Comparison of ENCODE assay signal across 1 cellular context in the genomic region with DNA sequence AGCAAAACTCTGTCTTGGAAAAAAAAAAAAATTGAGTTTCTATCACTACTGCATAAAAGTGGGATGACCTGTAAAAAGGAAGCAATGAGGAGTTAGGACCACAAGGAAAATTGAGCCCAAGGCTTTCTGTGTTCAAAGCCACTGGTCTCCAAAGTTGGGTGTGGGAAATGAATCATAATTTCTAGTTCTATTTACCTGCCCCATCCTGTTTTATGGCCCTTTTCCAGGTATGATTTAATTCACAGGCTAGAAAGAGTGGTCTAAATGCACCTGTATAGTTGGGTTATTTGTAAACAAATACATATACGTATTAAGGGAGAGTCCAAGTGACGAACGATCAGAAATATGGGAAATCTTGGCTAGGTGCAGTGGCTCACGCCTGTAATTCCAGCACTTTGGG.
TF ChIP-seq lines count a peak whose summit lies in the region.

No MANE protein-coding gene starts in this region.

TF ChIP-seq in GM23338, 12 proteins besides CTCF, POLR2A, EP300 and RAD21:
- TF ChIP-seq ZNF114 (CRISPR knock-in tag; IDR thresholded peaks at IDR 0.05) (no peak), STAT1 (IDR thresholded peaks at IDR 0.05; ENCODE audit: unreplicated experiment) (no peak), ZNF331 (CRISPR knock-in tag; IDR thresholded peaks at IDR 0.05; ENCODE audit: low read depth) (no peak), EZH2 (IDR thresholded peaks at IDR 0.05; ENCODE audit: low read depth, unreplicated experiment) (no peak), CREB1 (CRISPR knock-in tag; IDR thresholded peaks at IDR 0.05; ENCODE audit: low read depth) (no peak), JUNB (IDR thresholded peaks at IDR 0.05; ENCODE audit: unreplicated experiment) (no peak), POLR2AphosphoS5 (IDR thresholded peaks at IDR 0.05; ENCODE audit: low read depth) (no peak), EZH2phosphoT487 (IDR thresholded peaks at IDR 0.05; ENCODE audit: unreplicated experiment) (no peak), NANOG (IDR thresholded peaks at IDR 0.05; ENCODE audit: borderline replicate concordance) (no peak)
- TF ChIP-seq, protein P1, sequence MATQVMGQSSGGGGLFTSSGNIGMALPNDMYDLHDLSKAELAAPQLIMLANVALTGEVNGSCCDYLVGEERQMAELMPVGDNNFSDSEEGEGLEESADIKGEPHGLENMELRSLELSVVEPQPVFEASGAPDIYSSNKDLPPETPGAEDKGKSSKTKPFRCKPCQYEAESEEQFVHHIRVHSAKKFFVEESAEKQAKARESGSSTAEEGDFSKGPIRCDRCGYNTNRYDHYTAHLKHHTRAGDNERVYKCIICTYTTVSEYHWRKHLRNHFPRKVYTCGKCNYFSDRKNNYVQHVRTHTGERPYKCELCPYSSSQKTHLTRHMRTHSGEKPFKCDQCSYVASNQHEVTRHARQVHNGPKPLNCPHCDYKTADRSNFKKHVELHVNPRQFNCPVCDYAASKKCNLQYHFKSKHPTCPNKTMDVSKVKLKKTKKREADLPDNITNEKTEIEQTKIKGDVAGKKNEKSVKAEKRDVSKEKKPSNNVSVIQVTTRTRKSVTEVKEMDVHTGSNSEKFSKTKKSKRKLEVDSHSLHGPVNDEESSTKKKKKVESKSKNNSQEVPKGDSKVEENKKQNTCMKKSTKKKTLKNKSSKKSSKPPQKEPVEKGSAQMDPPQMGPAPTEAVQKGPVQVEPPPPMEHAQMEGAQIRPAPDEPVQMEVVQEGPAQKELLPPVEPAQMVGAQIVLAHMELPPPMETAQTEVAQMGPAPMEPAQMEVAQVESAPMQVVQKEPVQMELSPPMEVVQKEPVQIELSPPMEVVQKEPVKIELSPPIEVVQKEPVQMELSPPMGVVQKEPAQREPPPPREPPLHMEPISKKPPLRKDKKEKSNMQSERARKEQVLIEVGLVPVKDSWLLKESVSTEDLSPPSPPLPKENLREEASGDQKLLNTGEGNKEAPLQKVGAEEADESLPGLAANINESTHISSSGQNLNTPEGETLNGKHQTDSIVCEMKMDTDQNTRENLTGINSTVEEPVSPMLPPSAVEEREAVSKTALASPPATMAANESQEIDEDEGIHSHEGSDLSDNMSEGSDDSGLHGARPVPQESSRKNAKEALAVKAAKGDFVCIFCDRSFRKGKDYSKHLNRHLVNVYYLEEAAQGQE (IDR thresholded peaks at IDR 0.05; ENCODE audit: unreplicated experiment) = no peak
- TF ChIP-seq, protein P2, sequence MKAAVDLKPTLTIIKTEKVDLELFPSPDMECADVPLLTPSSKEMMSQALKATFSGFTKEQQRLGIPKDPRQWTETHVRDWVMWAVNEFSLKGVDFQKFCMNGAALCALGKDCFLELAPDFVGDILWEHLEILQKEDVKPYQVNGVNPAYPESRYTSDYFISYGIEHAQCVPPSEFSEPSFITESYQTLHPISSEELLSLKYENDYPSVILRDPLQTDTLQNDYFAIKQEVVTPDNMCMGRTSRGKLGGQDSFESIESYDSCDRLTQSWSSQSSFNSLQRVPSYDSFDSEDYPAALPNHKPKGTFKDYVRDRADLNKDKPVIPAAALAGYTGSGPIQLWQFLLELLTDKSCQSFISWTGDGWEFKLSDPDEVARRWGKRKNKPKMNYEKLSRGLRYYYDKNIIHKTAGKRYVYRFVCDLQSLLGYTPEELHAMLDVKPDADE (IDR thresholded peaks at IDR 0.05) = no peak
- TF ChIP-seq, protein P3, sequence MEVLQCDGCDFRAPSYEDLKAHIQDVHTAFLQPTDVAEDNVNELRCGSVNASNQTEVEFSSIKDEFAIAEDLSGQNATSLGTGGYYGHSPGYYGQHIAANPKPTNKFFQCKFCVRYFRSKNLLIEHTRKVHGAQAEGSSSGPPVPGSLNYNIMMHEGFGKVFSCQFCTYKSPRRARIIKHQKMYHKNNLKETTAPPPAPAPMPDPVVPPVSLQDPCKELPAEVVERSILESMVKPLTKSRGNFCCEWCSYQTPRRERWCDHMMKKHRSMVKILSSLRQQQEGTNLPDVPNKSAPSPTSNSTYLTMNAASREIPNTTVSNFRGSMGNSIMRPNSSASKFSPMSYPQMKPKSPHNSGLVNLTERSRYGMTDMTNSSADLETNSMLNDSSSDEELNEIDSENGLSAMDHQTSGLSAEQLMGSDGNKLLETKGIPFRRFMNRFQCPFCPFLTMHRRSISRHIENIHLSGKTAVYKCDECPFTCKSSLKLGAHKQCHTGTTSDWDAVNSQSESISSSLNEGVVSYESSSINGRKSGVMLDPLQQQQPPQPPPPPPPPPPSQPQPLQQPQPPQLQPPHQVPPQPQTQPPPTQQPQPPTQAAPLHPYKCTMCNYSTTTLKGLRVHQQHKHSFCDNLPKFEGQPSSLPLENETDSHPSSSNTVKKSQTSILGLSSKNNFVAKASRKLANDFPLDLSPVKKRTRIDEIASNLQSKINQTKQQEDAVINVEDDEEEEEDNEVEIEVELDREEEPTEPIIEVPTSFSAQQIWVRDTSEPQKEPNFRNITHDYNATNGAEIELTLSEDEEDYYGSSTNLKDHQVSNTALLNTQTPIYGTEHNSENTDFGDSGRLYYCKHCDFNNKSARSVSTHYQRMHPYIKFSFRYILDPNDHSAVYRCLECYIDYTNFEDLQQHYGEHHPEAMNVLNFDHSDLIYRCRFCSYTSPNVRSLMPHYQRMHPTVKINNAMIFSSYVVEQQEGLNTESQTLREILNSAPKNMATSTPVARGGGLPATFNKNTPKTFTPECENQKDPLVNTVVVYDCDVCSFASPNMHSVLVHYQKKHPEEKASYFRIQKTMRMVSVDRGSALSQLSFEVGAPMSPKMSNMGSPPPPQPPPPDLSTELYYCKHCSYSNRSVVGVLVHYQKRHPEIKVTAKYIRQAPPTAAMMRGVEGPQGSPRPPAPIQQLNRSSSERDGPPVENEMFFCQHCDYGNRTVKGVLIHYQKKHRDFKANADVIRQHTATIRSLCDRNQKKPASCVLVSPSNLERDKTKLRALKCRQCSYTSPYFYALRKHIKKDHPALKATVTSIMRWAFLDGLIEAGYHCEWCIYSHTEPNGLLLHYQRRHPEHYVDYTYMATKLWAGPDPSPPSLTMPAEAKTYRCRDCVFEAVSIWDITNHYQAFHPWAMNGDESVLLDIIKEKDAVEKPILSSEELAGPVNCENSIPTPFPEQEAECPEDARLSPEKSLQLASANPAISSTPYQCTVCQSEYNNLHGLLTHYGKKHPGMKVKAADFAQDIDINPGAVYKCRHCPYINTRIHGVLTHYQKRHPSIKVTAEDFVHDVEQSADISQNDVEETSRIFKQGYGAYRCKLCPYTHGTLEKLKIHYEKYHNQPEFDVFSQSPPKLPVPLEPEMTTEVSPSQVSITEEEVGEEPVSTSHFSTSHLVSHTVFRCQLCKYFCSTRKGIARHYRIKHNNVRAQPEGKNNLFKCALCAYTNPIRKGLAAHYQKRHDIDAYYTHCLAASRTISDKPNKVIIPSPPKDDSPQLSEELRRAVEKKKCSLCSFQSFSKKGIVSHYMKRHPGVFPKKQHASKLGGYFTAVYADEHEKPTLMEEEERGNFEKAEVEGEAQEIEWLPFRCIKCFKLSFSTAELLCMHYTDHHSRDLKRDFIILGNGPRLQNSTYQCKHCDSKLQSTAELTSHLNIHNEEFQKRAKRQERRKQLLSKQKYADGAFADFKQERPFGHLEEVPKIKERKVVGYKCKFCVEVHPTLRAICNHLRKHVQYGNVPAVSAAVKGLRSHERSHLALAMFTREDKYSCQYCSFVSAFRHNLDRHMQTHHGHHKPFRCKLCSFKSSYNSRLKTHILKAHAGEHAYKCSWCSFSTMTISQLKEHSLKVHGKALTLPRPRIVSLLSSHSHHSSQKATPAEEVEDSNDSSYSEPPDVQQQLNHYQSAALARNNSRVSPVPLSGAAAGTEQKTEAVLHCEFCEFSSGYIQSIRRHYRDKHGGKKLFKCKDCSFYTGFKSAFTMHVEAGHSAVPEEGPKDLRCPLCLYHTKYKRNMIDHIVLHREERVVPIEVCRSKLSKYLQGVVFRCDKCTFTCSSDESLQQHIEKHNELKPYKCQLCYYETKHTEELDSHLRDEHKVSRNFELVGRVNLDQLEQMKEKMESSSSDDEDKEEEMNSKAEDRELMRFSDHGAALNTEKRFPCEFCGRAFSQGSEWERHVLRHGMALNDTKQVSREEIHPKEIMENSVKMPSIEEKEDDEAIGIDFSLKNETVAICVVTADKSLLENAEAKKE (CRISPR knock-in tag; IDR thresholded peaks at IDR 0.05) = no peak
